ENCODE assay signal across 15 cellular contexts in the genomic region with DNA sequence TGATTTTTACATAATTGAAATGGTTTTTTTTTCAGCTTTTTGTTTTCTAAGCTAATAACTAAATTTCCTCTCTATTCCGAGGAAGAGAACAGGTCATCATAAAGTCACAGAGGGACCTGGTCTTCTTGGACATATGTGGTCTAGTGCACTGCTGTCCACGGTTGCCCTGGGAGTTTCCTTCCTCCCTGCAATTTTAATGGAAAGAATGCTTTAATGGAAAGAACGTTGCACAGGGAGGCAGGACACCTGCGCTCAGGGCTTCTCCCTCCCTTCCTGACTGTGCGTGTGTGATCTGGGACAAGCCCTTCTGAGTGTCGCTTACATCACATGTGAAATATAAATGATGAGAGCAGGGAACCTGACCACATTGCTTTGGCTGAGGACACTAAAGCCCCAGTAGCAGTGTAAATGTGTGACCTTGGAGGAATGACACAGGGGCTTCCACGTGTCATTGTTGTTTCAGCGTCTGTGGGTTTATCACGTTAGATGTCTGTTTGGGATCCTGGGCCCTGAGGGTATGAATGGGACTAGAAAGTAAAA.
DNase-seq lines count a peak whose midpoint lies in the region; ATAC-seq and TF ChIP-seq lines count a peak whose summit lies in the region.
"Had no signal": no experiment of that assay in that cellular context is flagged by ENCODE, and none has a peak within 500 bp of the region (broad histone marks: within the 10 kb centered on the region; RNA-seq: fewer than 3 reads in every experiment).

No MANE protein-coding gene starts in this region.

- H3K27ac ChIP-seq in psoas muscle: peak overlapping the region; percentile 58
- H3K27ac ChIP-seq: BLaER1 treated with 17β-estradiol and CSF1 and Interleukin-3, amounts not matched to agents 10 nM and 100 nM had no signal

- ATAC-seq in left cardiac atrium: peak; percentile 14 to 17
- ATAC-seq in Right ventricle myocardium inferior: no peak
- peak; percentile 32 to 61 (median 48) for ATAC-seq in psoas muscle

- no peak overlapping the region for H3K4me3 ChIP-seq in psoas muscle
- H3K4me3 ChIP-seq: BLaER1 treated with 17β-estradiol and CSF1 and Interleukin-3, amounts not matched to agents 10 nM and 100 nM; HAP-1 had no signal

- no peaks in the 10 kb centered on the region for H3K27me3 ChIP-seq in psoas muscle (ENCODE audit: insufficient read depth in 3 of 3, low read length in 2 of 3)
- H3K27me3 ChIP-seq: BLaER1 treated with 17β-estradiol and CSF1 and Interleukin-3, amounts not matched to agents 10 nM and 100 nM had no signal

- 51 to 61% (median 59%) methylated on average over 9 of the region's 9 CpGs for WGBS in psoas muscle, 3 donors

- intact Hi-C loops in left cardiac atrium (cut with DNase I) (no loop called here), Right ventricle myocardium inferior (cut with DNase I) (no loop called here), psoas muscle (cut with DNase I) (no loop called here)

- no peak for TF ChIP-seq CTCF in psoas muscle (IDR thresholded peaks at IDR 0.05)

- peaks cover 14 to 98% of the 10 kb centered on the region in 2 donors for H3K36me3 ChIP-seq in psoas muscle (ENCODE audit: insufficient read depth in 1 of 2, low read depth in 1 of 2)

- H3K4me1 ChIP-seq in psoas muscle: peaks cover 23% of the 10 kb centered on the region
- H3K4me1 ChIP-seq: BLaER1 treated with 17β-estradiol and CSF1 and Interleukin-3, amounts not matched to agents 10 nM and 100 nM had no signal

- DNase-seq in left cardiac atrium (no peak), Right ventricle myocardium inferior (ENCODE audit: missing footprints) (no peak), islet precursor cell (peak; percentile 37), psoas muscle (no peak), MV-4-11 (lab: John Stamatoyannopoulos, UW) (no peak), hepatic stellate cell (ENCODE audit: low spot score) (no peak), GDM1 (lab: John Stamatoyannopoulos, UW) (no peak)
- DNase-seq: ACHN; Calu3; CD4-positive, CD25-positive, alpha-beta regulatory T cell; DMS 273 treated with DMSO at 0.1 percent for 48 hours; DMS79; GOT3 had no signal

- no peaks in the 10 kb centered on the region for H3K9me3 ChIP-seq in psoas muscle
- H3K9me3 ChIP-seq: BLaER1 treated with 17β-estradiol and CSF1 and Interleukin-3, amounts not matched to agents 10 nM and 100 nM; HAP-1 had no signal
